1 cellular context compared by ENCODE assay signal in the genomic region with DNA sequence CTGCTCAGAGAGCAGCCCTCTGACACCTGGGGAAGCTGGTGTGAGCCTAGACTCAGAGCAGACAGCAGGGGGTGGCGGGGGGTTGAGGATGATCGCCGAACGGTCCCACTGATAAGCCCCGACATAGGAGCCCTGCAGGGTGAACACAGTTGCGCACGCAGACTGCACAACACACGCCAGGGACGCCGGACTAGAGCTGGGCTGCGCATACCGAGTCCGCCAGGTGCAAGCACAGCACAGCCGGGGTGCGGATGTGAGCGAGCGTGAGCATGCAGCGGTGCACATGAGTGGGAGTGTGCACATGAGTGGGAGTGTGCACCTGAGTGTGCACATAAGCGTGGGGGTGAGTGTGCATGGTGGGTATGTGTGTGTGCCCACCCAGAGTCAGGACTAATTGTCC.
TF ChIP-seq lines count a peak whose summit lies in the region.

No MANE protein-coding gene starts in this region.

TF ChIP-seq in K562, 482 proteins besides CTCF, POLR2A, EP300 and RAD21:
- TF ChIP-seq ZNF583 (CRISPR knock-in tag; IDR thresholded peaks at IDR 0.05) (no peak), HNRNPLL (IDR thresholded peaks at IDR 0.05; ENCODE audit: low read depth, low read length, poor library complexity, severe bottlenecking) (peak; percentile 57), NRF1 (conservative IDR thresholded peaks at IDR 0.05 in 1 of 2, IDR thresholded peaks at IDR 0.05 in 1 of 2) (peak in 1 of 2 experiments; percentile 20; a peak in 1 of 4 replicates)
TF ChIP-seq in K562: peak in this region for 2.
